In the genomic region with DNA sequence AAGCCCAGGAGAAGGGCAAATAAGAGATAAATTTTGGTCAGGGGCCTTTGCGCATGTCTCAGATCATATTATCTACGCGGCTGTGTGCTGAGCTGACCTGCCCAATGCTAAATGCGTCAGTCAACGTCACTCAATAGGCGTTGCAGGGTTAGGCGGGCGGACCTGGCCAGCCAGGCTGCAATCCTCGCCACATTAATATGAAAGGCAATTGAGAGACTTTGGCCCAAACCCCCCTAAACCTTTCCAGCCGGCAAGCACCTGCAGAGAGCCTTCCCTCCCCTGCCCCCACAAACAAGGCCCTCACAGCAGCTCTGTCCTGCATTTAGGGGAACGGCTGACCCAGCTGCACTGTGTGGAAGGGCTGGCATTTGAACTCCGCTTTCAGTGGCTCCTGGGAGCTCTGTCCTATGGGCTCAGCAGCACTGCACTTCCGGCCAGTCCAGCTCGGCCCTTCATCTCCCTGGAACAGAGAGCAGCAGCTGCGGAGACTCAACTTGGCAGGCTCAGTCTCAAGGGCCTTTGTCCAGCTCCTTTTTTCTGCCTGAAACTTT, we compare ENCODE assay signal across 10 cellular contexts.
DNase-seq lines count a peak whose midpoint lies in the region; ATAC-seq and TF ChIP-seq lines count a peak whose summit lies in the region.
"Had no signal": no experiment of that assay in that cellular context is flagged by ENCODE, and none has a peak within 500 bp of the region (broad histone marks: within the 10 kb centered on the region; RNA-seq: fewer than 3 reads in every experiment).

No MANE protein-coding gene starts in this region.

- H3K9me3 ChIP-seq in esophagus squamous epithelium (peaks cover 0 to 9% (median 0%) of the 10 kb centered on the region in 3 donors), subcutaneous abdominal adipose tissue (ENCODE audit: control insufficient read depth in 5 of 5, low read length in 5 of 5) (no peaks in the 10 kb centered on the region)

- peaks cover 0 to 45% (median 0%) of the 10 kb centered on the region in 3 donors for H3K36me3 ChIP-seq in esophagus squamous epithelium
- H3K36me3 ChIP-seq in subcutaneous abdominal adipose tissue (ENCODE audit: control insufficient read depth in 5 of 5, insufficient read depth in 5 of 5, low read length in 5 of 5): peaks cover 0 to 3% (median under 1%) of the 10 kb centered on the region in 5 donors

- H3K27ac ChIP-seq in RWPE1: peak overlapping the region; percentile 90
- H3K27ac ChIP-seq in esophagus squamous epithelium: peak overlapping the region in 3 of 4 donors; percentile 68 to 88 (median 84)
- H3K27ac ChIP-seq in subcutaneous abdominal adipose tissue (ENCODE audit: low read depth, low read length): peak overlapping the region; percentile 85

- no peaks in the 10 kb centered on the region for H3K27me3 ChIP-seq in esophagus squamous epithelium
- no peaks in the 10 kb centered on the region for H3K27me3 ChIP-seq in subcutaneous abdominal adipose tissue (ENCODE audit: control insufficient read depth in 5 of 5, insufficient read depth in 4 of 5, low read length in 5 of 5)

- no peak for DNase-seq in RWPE1 (ENCODE audit: low spot score)
- DNase-seq in esophagus squamous epithelium (lab: John Stamatoyannopoulos, UW): no peak
- peak; percentile 83 for DNase-seq in medulla oblongata (ENCODE audit: extremely low spot score)
- DNase-seq in NCI-H510A (lab: John Stamatoyannopoulos, UW): no peak
- DNase-seq: OCI-M1; stimulated activated CD4-positive, alpha-beta T cell treated with anti-CD3 and anti-CD28 coated beads, Interleukin-2, amount 100 ng/mL, for 24 hours had no signal

- TF ChIP-seq CTCF in RWPE1 (conservative IDR thresholded peaks at IDR 0.05; ENCODE audit: low read depth) (no peak), esophagus squamous epithelium (IDR thresholded peaks at IDR 0.05) (no peak)

- H3K4me3 ChIP-seq in esophagus squamous epithelium: no peak overlapping the region
- H3K4me3 ChIP-seq in subcutaneous abdominal adipose tissue (ENCODE audit: low read depth in 1 of 5, low read length in 5 of 5): peak overlapping the region in 1 of 5 donors; percentile 31

- peak overlapping the region in 2 of 5 donors; percentile 30 to 32 for H3K9ac ChIP-seq in subcutaneous abdominal adipose tissue (ENCODE audit: low read length in 5 of 5)

- intact Hi-C loops in esophagus squamous epithelium (cut with DNase I): loop anchor here (10.0 kb wide), 1 partner anchor 119 kb away; no protein-coding TSS in a partner anchor

- POLR2A ChIA-PET in RWPE1 (lab: Yijun Ruan, JAX; ENCODE audit: low non-redundant PET): no interaction called here

- H3K4me1 ChIP-seq in esophagus squamous epithelium (peaks cover 0 to 67% (median 32%) of the 10 kb centered on the region in 3 donors), subcutaneous abdominal adipose tissue (ENCODE audit: control insufficient read depth in 5 of 5, insufficient read depth in 5 of 5, low read length in 5 of 5) (peaks cover 23 to 62% (median 57%) of the 10 kb centered on the region in 5 donors)

- 52 to 57% methylated on average over 11 of the region's 15 CpGs for WGBS in esophagus squamous epithelium, 2 donors

- no peak for TF ChIP-seq POLR2A in esophagus squamous epithelium (IDR thresholded peaks at IDR 0.05)

- CTCF ChIA-PET in RWPE1 (lab: Yijun Ruan, JAX): no interaction called here

- ATAC-seq in GM19463 (IDR thresholded peaks at IDR 0.05; ENCODE audit: unreplicated experiment) (no peak), HG03342 (IDR thresholded peaks at IDR 0.05; ENCODE audit: unreplicated experiment) (no peak), HG02798 (IDR thresholded peaks at IDR 0.05; ENCODE audit: poor library complexity, unreplicated experiment) (no peak)
